Comparison of ENCODE assay signal across 19 cellular contexts in genomic region chr16:77890075-77890474, GRCh38.
"Had no signal": no experiment of that assay in that cellular context is flagged by ENCODE, and none has a peak within 500 bp of the region (broad histone marks: within the 10 kb centered on the region; RNA-seq: fewer than 3 reads in every experiment).

No MANE protein-coding gene starts in this region.

- H3K4me3 ChIP-seq: colonic mucosa, lower lobe of right lung, spleen, thoracic aorta had no signal

- H3K4me1 ChIP-seq: colonic mucosa, lower lobe of right lung, parathyroid adenoma, spleen had no signal

- ATAC-seq: activated CD8-positive, alpha-beta T cell treated with anti-CD3 and anti-CD28 coated beads, Interleukin-2, amount 10 ng/mL, durations not matched to agents 7 days and 5 days; activated T-cell treated with anti-CD3 and anti-CD28 coated beads, Interleukin-2, amount 50 U/mL, for 4 hours; lower lobe of right lung; natural killer cell treated with Interleukin-12 subunit alpha and Interleukin-12 subunit beta and Interleukin-15 and Interleukin-18, amount 100 ng/mL, for 72 hours; stimulated activated memory B cell treated with anti-CD40 and anti-IgM and Interleukin-4, amounts not matched to agents 10 μg/mL and 1 μg/mL and 100 μg/mL, for 72 hours had no signal

- H3K9me3 ChIP-seq: colonic mucosa, lower lobe of right lung, neutrophil, spleen, thoracic aorta had no signal

- H3K79me2 ChIP-seq: parathyroid adenoma had no signal

- H3K27ac ChIP-seq: brain microvascular endothelial cell, colonic mucosa, epithelial cell of prostate, lower lobe of right lung, neutrophil, parathyroid adenoma, spleen, thoracic aorta had no signal

- DNase-seq: activated CD4-positive, alpha-beta T cell treated with anti-CD3 and anti-CD28 coated beads, Interleukin-2, amount 10 ng/mL, durations not matched to agents 7 days and 5 days; activated CD4-positive, CD25-positive, alpha-beta regulatory T cell; activated CD8-positive, alpha-beta T cell treated with anti-CD3 and anti-CD28 coated beads, Interleukin-2, amount 10 ng/mL, durations not matched to agents 7 days and 5 days; activated naive CD4-positive, alpha-beta T cell treated with anti-CD3 and anti-CD28 coated beads, Interleukin-2, amount 10 ng/mL, durations not matched to agents 7 days and 5 days; activated T-cell treated with anti-CD3 and anti-CD28 coated beads, Interleukin-2, amount 50 U/mL, for 4 hours; aorta; brain microvascular endothelial cell; colonic mucosa; endodermal cell; foreskin fibroblast; lower lobe of right lung; spleen; stimulated activated CD4-positive, alpha-beta T cell treated with anti-CD3 and anti-CD28 coated beads, Interleukin-4, amount 100 ng/mL, for 4 hours had no signal

- H3K27me3 ChIP-seq: brain microvascular endothelial cell, colonic mucosa, neutrophil, spleen had no signal

- H2AFZ ChIP-seq: parathyroid adenoma had no signal

- H3K36me3 ChIP-seq: brain microvascular endothelial cell, colonic mucosa, lower lobe of right lung, neutrophil, spleen, thoracic aorta had no signal

- H3K9ac ChIP-seq: parathyroid adenoma had no signal
